1 cellular context compared by ENCODE assay signal in genomic region chr7:65279795-65280194, GRCh38.
TF ChIP-seq lines count a peak whose summit lies in the region.

No MANE protein-coding gene starts in this region.

TF ChIP-seq in GM12878, 131 proteins besides CTCF, POLR2A, EP300 and RAD21 (continued from another document):
- TF ChIP-seq NKRF (conservative IDR thresholded peaks at IDR 0.05) (no peak), JUNB (IDR thresholded peaks at IDR 0.05) (no peak), ASH2L (IDR thresholded peaks at IDR 0.05; ENCODE audit: borderline replicate concordance, low read depth) (no peak), USF2 (IDR thresholded peaks at IDR 0.05; ENCODE audit: borderline replicate concordance, low read depth, low read length) (no peak), EZH2 (IDR thresholded peaks at IDR 0.05; ENCODE audit: borderline replicate concordance, control insufficient read depth, low read depth, low read length) (no peak), ATF2 (IDR thresholded peaks at IDR 0.05; ENCODE audit: low read length) (no peak), CHD1 (IDR thresholded peaks at IDR 0.05; ENCODE audit: low read depth, low read length) (no peak), MTA3 (IDR thresholded peaks at IDR 0.05; ENCODE audit: borderline replicate concordance, low read length) (no peak), PKNOX1 (IDR thresholded peaks at IDR 0.05) (no peak), LARP7 (IDR thresholded peaks at IDR 0.05) (no peak), TCF12 (IDR thresholded peaks at IDR 0.05; ENCODE audit: low read depth, low read length) (no peak), TBL1XR1 (IDR thresholded peaks at IDR 0.05; ENCODE audit: low read depth, low read length) (no peak), IRF5 (IDR thresholded peaks at IDR 0.05; ENCODE audit: borderline replicate concordance) (no peak)
- TF ChIP-seq, protein P1, sequence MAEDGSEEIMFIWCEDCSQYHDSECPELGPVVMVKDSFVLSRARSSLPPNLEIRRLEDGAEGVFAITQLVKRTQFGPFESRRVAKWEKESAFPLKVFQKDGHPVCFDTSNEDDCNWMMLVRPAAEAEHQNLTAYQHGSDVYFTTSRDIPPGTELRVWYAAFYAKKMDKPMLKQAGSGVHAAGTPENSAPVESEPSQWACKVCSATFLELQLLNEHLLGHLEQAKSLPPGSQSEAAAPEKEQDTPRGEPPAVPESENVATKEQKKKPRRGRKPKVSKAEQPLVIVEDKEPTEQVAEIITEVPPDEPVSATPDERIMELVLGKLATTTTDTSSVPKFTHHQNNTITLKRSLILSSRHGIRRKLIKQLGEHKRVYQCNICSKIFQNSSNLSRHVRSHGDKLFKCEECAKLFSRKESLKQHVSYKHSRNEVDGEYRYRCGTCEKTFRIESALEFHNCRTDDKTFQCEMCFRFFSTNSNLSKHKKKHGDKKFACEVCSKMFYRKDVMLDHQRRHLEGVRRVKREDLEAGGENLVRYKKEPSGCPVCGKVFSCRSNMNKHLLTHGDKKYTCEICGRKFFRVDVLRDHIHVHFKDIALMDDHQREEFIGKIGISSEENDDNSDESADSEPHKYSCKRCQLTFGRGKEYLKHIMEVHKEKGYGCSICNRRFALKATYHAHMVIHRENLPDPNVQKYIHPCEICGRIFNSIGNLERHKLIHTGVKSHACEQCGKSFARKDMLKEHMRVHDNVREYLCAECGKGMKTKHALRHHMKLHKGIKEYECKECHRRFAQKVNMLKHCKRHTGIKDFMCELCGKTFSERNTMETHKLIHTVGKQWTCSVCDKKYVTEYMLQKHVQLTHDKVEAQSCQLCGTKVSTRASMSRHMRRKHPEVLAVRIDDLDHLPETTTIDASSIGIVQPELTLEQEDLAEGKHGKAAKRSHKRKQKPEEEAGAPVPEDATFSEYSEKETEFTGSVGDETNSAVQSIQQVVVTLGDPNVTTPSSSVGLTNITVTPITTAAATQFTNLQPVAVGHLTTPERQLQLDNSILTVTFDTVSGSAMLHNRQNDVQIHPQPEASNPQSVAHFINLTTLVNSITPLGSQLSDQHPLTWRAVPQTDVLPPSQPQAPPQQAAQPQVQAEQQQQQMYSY (CRISPR knock-in tag; IDR thresholded peaks at IDR 0.05): no peak
- TF ChIP-seq, protein P2, sequence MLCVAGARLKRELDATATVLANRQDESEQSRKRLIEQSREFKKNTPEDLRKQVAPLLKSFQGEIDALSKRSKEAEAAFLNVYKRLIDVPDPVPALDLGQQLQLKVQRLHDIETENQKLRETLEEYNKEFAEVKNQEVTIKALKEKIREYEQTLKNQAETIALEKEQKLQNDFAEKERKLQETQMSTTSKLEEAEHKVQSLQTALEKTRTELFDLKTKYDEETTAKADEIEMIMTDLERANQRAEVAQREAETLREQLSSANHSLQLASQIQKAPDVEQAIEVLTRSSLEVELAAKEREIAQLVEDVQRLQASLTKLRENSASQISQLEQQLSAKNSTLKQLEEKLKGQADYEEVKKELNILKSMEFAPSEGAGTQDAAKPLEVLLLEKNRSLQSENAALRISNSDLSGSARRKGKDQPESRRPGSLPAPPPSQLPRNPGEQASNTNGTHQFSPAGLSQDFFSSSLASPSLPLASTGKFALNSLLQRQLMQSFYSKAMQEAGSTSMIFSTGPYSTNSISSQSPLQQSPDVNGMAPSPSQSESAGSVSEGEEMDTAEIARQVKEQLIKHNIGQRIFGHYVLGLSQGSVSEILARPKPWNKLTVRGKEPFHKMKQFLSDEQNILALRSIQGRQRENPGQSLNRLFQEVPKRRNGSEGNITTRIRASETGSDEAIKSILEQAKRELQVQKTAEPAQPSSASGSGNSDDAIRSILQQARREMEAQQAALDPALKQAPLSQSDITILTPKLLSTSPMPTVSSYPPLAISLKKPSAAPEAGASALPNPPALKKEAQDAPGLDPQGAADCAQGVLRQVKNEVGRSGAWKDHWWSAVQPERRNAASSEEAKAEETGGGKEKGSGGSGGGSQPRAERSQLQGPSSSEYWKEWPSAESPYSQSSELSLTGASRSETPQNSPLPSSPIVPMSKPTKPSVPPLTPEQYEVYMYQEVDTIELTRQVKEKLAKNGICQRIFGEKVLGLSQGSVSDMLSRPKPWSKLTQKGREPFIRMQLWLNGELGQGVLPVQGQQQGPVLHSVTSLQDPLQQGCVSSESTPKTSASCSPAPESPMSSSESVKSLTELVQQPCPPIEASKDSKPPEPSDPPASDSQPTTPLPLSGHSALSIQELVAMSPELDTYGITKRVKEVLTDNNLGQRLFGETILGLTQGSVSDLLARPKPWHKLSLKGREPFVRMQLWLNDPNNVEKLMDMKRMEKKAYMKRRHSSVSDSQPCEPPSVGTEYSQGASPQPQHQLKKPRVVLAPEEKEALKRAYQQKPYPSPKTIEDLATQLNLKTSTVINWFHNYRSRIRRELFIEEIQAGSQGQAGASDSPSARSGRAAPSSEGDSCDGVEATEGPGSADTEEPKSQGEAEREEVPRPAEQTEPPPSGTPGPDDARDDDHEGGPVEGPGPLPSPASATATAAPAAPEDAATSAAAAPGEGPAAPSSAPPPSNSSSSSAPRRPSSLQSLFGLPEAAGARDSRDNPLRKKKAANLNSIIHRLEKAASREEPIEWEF (IDR thresholded peaks at IDR 0.05; ENCODE audit: insufficient replicate concordance, low read depth, low read length): no peak
- TF ChIP-seq, protein P3, sequence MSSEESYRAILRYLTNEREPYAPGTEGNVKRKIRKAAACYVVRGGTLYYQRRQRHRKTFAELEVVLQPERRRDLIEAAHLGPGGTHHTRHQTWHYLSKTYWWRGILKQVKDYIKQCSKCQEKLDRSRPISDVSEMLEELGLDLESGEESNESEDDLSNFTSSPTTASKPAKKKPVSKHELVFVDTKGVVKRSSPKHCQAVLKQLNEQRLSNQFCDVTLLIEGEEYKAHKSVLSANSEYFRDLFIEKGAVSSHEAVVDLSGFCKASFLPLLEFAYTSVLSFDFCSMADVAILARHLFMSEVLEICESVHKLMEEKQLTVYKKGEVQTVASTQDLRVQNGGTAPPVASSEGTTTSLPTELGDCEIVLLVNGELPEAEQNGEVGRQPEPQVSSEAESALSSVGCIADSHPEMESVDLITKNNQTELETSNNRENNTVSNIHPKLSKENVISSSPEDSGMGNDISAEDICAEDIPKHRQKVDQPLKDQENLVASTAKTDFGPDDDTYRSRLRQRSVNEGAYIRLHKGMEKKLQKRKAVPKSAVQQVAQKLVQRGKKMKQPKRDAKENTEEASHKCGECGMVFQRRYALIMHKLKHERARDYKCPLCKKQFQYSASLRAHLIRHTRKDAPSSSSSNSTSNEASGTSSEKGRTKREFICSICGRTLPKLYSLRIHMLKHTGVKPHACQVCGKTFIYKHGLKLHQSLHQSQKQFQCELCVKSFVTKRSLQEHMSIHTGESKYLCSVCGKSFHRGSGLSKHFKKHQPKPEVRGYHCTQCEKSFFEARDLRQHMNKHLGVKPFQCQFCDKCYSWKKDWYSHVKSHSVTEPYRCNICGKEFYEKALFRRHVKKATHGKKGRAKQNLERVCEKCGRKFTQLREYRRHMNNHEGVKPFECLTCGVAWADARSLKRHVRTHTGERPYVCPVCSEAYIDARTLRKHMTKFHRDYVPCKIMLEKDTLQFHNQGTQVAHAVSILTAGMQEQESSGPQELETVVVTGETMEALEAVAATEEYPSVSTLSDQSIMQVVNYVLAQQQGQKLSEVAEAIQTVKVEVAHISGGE (CRISPR knock-in tag; IDR thresholded peaks at IDR 0.05): no peak
